1 cellular context compared by ENCODE assay signal in the genomic region with DNA sequence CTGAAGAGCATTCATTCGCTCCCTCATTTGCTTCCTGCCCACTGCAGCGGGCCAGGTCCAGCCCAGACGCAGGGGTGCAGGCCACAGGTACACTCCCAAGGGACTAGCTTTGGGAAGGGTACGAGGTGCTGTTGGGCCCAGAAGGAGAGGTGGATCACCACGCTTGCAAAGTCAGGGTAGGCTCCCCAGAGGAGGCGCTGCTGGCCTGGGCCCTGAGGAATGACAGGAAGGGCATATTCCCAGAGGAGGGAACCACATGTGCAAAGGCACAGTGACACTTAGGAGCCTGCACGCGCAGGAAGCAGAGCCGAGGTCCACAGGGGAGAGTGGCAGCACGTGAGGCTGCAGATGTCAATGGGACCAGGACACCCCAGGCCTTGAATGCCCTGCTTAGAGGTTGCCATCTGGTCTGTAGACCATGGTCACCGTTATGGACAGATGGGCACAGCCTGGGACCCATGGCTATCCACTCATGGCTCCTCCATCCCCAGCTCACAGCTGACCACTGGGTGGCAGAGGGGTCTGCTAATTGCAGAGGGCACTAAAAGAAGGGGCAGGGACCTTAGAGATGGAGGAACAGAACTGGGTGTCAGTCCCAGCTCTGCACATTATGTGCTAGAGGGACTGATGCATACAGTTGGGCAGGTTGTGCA.
TF ChIP-seq lines count a peak whose summit lies in the region.

No MANE protein-coding gene starts in this region.

TF ChIP-seq in HCT116, 20 proteins besides CTCF, POLR2A, EP300 and RAD21 (continued from another document):
- TF ChIP-seq, protein P1, sequence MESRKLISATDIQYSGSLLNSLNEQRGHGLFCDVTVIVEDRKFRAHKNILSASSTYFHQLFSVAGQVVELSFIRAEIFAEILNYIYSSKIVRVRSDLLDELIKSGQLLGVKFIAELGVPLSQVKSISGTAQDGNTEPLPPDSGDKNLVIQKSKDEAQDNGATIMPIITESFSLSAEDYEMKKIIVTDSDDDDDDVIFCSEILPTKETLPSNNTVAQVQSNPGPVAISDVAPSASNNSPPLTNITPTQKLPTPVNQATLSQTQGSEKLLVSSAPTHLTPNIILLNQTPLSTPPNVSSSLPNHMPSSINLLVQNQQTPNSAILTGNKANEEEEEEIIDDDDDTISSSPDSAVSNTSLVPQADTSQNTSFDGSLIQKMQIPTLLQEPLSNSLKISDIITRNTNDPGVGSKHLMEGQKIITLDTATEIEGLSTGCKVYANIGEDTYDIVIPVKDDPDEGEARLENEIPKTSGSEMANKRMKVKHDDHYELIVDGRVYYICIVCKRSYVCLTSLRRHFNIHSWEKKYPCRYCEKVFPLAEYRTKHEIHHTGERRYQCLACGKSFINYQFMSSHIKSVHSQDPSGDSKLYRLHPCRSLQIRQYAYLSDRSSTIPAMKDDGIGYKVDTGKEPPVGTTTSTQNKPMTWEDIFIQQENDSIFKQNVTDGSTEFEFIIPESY (IDR thresholded peaks at IDR 0.05; ENCODE audit: extremely low read depth, insufficient replicate concordance, low read length): no peak
- no peak for TF ChIP-seq SP1 (IDR thresholded peaks at IDR 0.05; ENCODE audit: low read depth)
- no peak for TF ChIP-seq SRF (IDR thresholded peaks at IDR 0.05; ENCODE audit: low read depth)
- TF ChIP-seq ZFX (IDR thresholded peaks at IDR 0.05): no peak
